ENCODE assay signal across 1 cellular context in the genomic region with DNA sequence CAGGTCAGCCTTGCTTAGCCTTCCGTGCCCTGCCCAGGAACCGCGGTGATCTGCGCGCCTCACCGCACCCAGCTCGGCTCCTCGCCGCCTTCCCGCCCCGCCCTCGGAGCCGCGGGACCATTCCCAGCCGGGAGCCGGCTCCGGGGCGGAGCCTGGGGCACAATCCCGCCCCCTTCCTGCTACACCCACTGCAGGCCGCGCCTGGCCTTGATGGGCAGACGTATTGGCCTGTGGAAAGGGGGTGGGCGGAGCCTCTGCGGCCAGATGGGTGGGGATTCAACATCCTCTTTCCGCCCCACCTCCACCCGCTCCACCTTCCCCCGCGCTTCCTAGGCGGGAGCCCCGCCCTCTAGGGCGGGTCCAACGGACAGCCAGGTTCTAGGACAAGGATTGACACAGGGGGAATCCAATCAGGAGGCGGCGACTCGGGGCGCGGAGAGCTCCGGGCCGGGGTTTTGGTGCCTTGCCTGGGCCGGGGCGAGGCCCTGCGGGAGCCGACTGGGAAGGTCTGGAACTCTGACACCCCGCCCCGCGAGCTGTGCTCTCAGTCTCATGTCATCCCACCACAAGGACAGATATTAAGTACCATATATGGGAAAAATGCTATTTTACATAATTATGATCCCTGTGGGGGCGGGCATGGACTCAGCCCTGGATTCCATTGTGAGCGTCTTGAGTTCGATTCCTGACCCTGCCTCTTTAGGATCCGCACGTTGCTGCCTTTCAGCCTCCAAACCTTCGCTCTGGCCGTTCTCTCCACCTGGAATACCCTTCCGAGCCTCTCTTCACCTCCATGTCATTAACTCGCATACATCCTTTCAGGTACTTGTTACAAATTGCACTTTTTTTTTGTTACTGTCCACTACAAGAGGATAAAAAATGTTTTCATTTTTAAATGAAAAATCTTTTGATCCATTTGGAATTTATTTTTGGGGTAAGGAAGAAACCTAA.
TF ChIP-seq lines count a peak whose summit lies in the region.

TSS of gene MYH9 (minus strand) at position 54 of the 951 bp plus-strand sequence. CDS start 38,731 bp downstream, outside the sequence.

TF ChIP-seq in A549, 52 proteins besides CTCF, POLR2A, EP300 and RAD21 (continued from another document):
- TF ChIP-seq, protein P1, sequence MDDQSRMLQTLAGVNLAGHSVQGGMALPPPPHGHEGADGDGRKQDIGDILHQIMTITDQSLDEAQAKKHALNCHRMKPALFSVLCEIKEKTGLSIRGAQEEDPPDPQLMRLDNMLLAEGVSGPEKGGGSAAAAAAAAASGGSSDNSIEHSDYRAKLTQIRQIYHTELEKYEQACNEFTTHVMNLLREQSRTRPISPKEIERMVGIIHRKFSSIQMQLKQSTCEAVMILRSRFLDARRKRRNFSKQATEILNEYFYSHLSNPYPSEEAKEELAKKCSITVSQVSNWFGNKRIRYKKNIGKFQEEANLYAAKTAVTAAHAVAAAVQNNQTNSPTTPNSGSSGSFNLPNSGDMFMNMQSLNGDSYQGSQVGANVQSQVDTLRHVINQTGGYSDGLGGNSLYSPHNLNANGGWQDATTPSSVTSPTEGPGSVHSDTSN (IDR thresholded peaks at IDR 0.05): peak; percentile 94
- TF ChIP-seq RARB (CRISPR knock-in tag; IDR thresholded peaks at IDR 0.05) (no peak), SMC3 (IDR thresholded peaks at IDR 0.05) (no peak), GATA3 (IDR thresholded peaks at IDR 0.05; ENCODE audit: borderline replicate concordance) (no peak), HOXB13 (CRISPR knock-in tag; IDR thresholded peaks at IDR 0.05; ENCODE audit: low read depth) (no peak), EHMT2 (IDR thresholded peaks at IDR 0.05; ENCODE audit: low read depth) (no peak), NFE2L2 (conservative IDR thresholded peaks at IDR 0.05; ENCODE audit: low read length) (no peak), CBX2 (IDR thresholded peaks at IDR 0.05; ENCODE audit: borderline replicate concordance, low read depth) (no peak), HMGXB4 (CRISPR knock-in tag; IDR thresholded peaks at IDR 0.05; ENCODE audit: borderline replicate concordance) (no peak), KDM1A (IDR thresholded peaks at IDR 0.05; ENCODE audit: low read depth) (no peak), MYC (IDR thresholded peaks at IDR 0.05; ENCODE audit: borderline replicate concordance, low read length) (no peak), JUNB (IDR thresholded peaks at IDR 0.05) (no peak), EHF (CRISPR knock-in tag; IDR thresholded peaks at IDR 0.05) (no peak), CEBPB (IDR thresholded peaks at IDR 0.05) (no peak), RNF2 (IDR thresholded peaks at IDR 0.05; ENCODE audit: borderline replicate concordance, low read depth) (no peak), PHF8 (IDR thresholded peaks at IDR 0.05; ENCODE audit: borderline replicate concordance, low read depth) (peak; percentile 40; the same call in 1 of the 2 replicates), RCOR1 (IDR thresholded peaks at IDR 0.05; ENCODE audit: low read depth, low read length) (no peak), TFCP2L1 (CRISPR knock-in tag; IDR thresholded peaks at IDR 0.05) (no peak), CHD2 (IDR thresholded peaks at IDR 0.05; ENCODE audit: low read length, partially characterized antibody) (peak; percentile 41), HEYL (CRISPR knock-in tag; IDR thresholded peaks at IDR 0.05) (no peak), ZC3H11A (IDR thresholded peaks at IDR 0.05) (no peak), RFX5 (IDR thresholded peaks at IDR 0.05) (no peak), FOSL2 (IDR thresholded peaks at IDR 0.05) (no peak), FOSL2 (CRISPR knock-in tag; IDR thresholded peaks at IDR 0.05) (no peak), NR3C1 (IDR thresholded peaks at IDR 0.05) (no peak), POLR2AphosphoS2 (conservative IDR thresholded peaks at IDR 0.05; ENCODE audit: low read length) (no peak), FOXS1 (CRISPR knock-in tag; IDR thresholded peaks at IDR 0.05) (no peak), CBX8 (IDR thresholded peaks at IDR 0.05) (no peak), MAZ (IDR thresholded peaks at IDR 0.05; ENCODE audit: borderline replicate concordance, low read depth, low read length) (no peak), MAFK (IDR thresholded peaks at IDR 0.05; ENCODE audit: partially characterized antibody) (no peak), HOXB5 (CRISPR knock-in tag; IDR thresholded peaks at IDR 0.05) (no peak), ZNF302 (CRISPR knock-in tag; IDR thresholded peaks at IDR 0.05) (no peak), HOXA7 (CRISPR knock-in tag; IDR thresholded peaks at IDR 0.05) (no peak)
- TF ChIP-seq, protein P2, sequence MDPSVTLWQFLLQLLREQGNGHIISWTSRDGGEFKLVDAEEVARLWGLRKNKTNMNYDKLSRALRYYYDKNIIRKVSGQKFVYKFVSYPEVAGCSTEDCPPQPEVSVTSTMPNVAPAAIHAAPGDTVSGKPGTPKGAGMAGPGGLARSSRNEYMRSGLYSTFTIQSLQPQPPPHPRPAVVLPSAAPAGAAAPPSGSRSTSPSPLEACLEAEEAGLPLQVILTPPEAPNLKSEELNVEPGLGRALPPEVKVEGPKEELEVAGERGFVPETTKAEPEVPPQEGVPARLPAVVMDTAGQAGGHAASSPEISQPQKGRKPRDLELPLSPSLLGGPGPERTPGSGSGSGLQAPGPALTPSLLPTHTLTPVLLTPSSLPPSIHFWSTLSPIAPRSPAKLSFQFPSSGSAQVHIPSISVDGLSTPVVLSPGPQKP (IDR thresholded peaks at IDR 0.05; ENCODE audit: low read depth, low read length): no peak
- TF ChIP-seq, protein P3, sequence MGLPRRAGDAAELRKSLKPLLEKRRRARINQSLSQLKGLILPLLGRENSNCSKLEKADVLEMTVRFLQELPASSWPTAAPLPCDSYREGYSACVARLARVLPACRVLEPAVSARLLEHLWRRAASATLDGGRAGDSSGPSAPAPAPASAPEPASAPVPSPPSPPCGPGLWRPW (IDR thresholded peaks at IDR 0.05): no peak
- TF ChIP-seq, protein P4, sequence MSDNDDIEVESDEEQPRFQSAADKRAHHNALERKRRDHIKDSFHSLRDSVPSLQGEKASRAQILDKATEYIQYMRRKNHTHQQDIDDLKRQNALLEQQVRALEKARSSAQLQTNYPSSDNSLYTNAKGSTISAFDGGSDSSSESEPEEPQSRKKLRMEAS (IDR thresholded peaks at IDR 0.05): peak; percentile 53
- TF ChIP-seq, protein P5, sequence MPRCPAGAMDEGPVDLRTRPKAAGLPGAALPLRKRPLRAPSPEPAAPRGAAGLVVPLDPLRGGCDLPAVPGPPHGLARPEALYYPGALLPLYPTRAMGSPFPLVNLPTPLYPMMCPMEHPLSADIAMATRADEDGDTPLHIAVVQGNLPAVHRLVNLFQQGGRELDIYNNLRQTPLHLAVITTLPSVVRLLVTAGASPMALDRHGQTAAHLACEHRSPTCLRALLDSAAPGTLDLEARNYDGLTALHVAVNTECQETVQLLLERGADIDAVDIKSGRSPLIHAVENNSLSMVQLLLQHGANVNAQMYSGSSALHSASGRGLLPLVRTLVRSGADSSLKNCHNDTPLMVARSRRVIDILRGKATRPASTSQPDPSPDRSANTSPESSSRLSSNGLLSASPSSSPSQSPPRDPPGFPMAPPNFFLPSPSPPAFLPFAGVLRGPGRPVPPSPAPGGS (IDR thresholded peaks at IDR 0.05): peak; percentile 77; the same call in 1 of the 3 replicates
- TF ChIP-seq, protein P6, sequence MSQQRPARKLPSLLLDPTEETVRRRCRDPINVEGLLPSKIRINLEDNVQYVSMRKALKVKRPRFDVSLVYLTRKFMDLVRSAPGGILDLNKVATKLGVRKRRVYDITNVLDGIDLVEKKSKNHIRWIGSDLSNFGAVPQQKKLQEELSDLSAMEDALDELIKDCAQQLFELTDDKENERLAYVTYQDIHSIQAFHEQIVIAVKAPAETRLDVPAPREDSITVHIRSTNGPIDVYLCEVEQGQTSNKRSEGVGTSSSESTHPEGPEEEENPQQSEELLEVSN (IDR thresholded peaks at IDR 0.05; ENCODE audit: borderline replicate concordance, low read depth): no peak
